In genomic region chr6:37221585-37222124, GRCh38 we compare ENCODE assay signal across 8 cellular contexts. TPM values are rescaled to one million over a fixed set of nuclear protein-coding genes. Genes with fewer than 3 reads are reported as not detected.
A peak's percentile ranks its signal among the peaks of the same experiment; 100 is the strongest.
DNase-seq lines count a peak whose midpoint lies in the region; FAIRE-seq and TF ChIP-seq lines count a peak whose summit lies in the region.

No MANE protein-coding gene starts in this region.

- no peak overlapping the region for H2AK5ac ChIP-seq in H1 (ENCODE audit: low read depth, low read length)

- TF ChIP-seq CTCF in H1 (IDR thresholded peaks at IDR 0.05; ENCODE audit: control extremely low read depth in 1 of 3, insufficient read depth in 1 of 3, low read depth in 1 of 3, low read length in 3 of 3) (no peak), progenitor cell of endocrine pancreas (IDR thresholded peaks at IDR 0.05; ENCODE audit: unreplicated experiment) (no peak)

- no peaks in the 10 kb centered on the region for H3K9me3 ChIP-seq in H1 (ENCODE audit: insufficient read depth in 2 of 2, low read depth in 1 of 2, low read length in 1 of 2)

- peak overlapping the region; percentile 61 for H4K5ac ChIP-seq in H1 (ENCODE audit: insufficient read length, low read depth, low read length)

- H3K4ac ChIP-seq in H1 (replicated peaks; ENCODE audit: insufficient read length, low read depth, low read length), result no peak overlapping the region

- H4K8ac ChIP-seq in H1 (ENCODE audit: extremely low read depth, insufficient read depth, low read length), result peak overlapping the region; percentile 66; the same call in 1 of the 2 replicates

- TF ChIP-seq EP300 in H1 (IDR thresholded peaks at IDR 0.05; ENCODE audit: borderline replicate concordance in 1 of 2, low read depth in 2 of 2, low read length in 2 of 2), result no peak

- no peaks in the 10 kb centered on the region for H4K20me1 ChIP-seq in H1 (replicated peaks in 1 of 2; ENCODE audit: control insufficient read depth in 1 of 2, insufficient read depth in 2 of 2, low read length in 2 of 2)

- peak overlapping the region in 3 of 4 experiments; percentile 22 to 51 (median 39); a peak in 6 of 7 replicates for H3K9ac ChIP-seq in H1 (replicated peaks in 1 of 4; ENCODE audit: extremely low read depth in 1 of 4, low read depth in 3 of 4, low read length in 3 of 4)

- no peaks in the 10 kb centered on the region for H3K9me3 Mint-ChIP-seq in progenitor cell of endocrine pancreas (ENCODE audit: low read depth)

- FAIRE-seq in GM18507 (lab: Jason Lieb, UNC), result peak; percentile 48
- peak; percentile 42 for FAIRE-seq in H1 (lab: Jason Lieb, UNC)
- FAIRE-seq in GM12892 (lab: Jason Lieb, UNC), result no peak

- H2BK5ac ChIP-seq in H1 (ENCODE audit: low read depth, low read length), result peak overlapping the region; percentile 64; the same call in 1 of the 2 replicates

- peak overlapping the region; percentile 71 to 88 for H3K4me2 ChIP-seq in H1 (ENCODE audit: insufficient read depth in 1 of 2, low read depth in 2 of 2, low read length in 2 of 2)

- H3K36me3 ChIP-seq in H1 (ENCODE audit: control insufficient read depth in 2 of 4, insufficient read depth in 4 of 4, low read length in 3 of 4), result no peaks in the 10 kb centered on the region

- peak overlapping the region; percentile 96 for H2AFZ ChIP-seq in H1 (ENCODE audit: low read length)

- WGBS in H1 (ENCODE audit: extremely low coverage in 1 of 2, insufficient coverage in 1 of 2, insufficient read length in 1 of 2, insufficient replicate concordance in 2 of 2, low coverage in 1 of 2, low lambda C conversion rate in 2 of 2, missing lambda C conversion rate in 1 of 2), 2 experiments, result 33% methylated on average over 6 of the region's 6 CpGs; no CpG with 5 or more reads in 1 of the 2 experiments

- H3K27me3 Mint-ChIP-seq in progenitor cell of endocrine pancreas, result no peaks in the 10 kb centered on the region

- no peaks in the 10 kb centered on the region; a peak in 1 of 7 replicates for H3K4me1 ChIP-seq in H1 (replicated peaks in 1 of 4; ENCODE audit: control insufficient read depth in 3 of 4, insufficient read depth in 4 of 4, low read length in 3 of 4)

- H3K27ac ChIP-seq in H1 (ENCODE audit: low read depth, low read length), result peak overlapping the region; percentile 23; the same call in 1 of the 2 replicates

- H2BK12ac ChIP-seq in H1 (ENCODE audit: low read depth, low read length), result 0 out of 2 replicates have a peak overlapping the region, but pooled peaks have one; percentile 89

- no peak overlapping the region for H3K23ac ChIP-seq in H1 (ENCODE audit: insufficient read length)

- H3K56ac ChIP-seq in H1 (replicated peaks; ENCODE audit: insufficient read length, low read depth, low read length), result peak overlapping the region; percentile 86

- peaks cover 5% of the 10 kb centered on the region; the same call in 1 of the 2 replicates for H3K23me2 ChIP-seq in H1 (ENCODE audit: low read depth, low read length)

- CTCF ChIA-PET in H1 (lab: Charles Lee; ENCODE audit: partially characterized antibody), result interaction anchor here (0.6 to 6.2 kb wide), 7 partner anchors 8 to 204 kb away, joined by 3 to 55 read pairs (median 3); partner anchors contain the start of genes TBC1D22B and TMEM217

- no peak overlapping the region for H3K14ac ChIP-seq in H1 (ENCODE audit: insufficient read length)

- H2BK120ac ChIP-seq in H1 (replicated peaks; ENCODE audit: low read depth, low read length), result no peak overlapping the region

- H2BK20ac ChIP-seq in H1 (ENCODE audit: low read length), result no peak overlapping the region

- TF ChIP-seq POLR2A in H1 (IDR thresholded peaks at IDR 0.05; ENCODE audit: control extremely low read depth in 1 of 2, low read depth in 2 of 2, low read length in 2 of 2) (peak in 1 of 2 experiments; percentile 56; a peak in 1 of 3 replicates), GM12892 (IDR thresholded peaks at IDR 0.05; ENCODE audit: low read depth, low read length) (no peak)

- H3K79me2 ChIP-seq in H1 (ENCODE audit: control insufficient read depth in 1 of 2, insufficient read depth in 2 of 2, low read length in 2 of 2), result no peaks in the 10 kb centered on the region

- H4K91ac ChIP-seq in H1 (replicated peaks; ENCODE audit: insufficient read length, low read length), result peak overlapping the region; percentile 62

- peak overlapping the region; percentile 66; the same call in 1 of the 2 replicates for H2BK15ac ChIP-seq in H1 (ENCODE audit: low read length)

- no peaks in the 10 kb centered on the region for H3K36me3 Mint-ChIP-seq in progenitor cell of endocrine pancreas (ENCODE audit: insufficient read depth)

- H3K18ac ChIP-seq in H1 (ENCODE audit: extremely low read depth, low read length), result peak overlapping the region; percentile 95

- H3K4me1 Mint-ChIP-seq in progenitor cell of endocrine pancreas (ENCODE audit: low read depth), result peaks cover 9% of the 10 kb centered on the region

- POLR2A ChIA-PET in H1 (lab: Charles Lee; ENCODE audit: partially characterized antibody), result interaction anchor here (0.8 to 1.3 kb wide), 8 partner anchors 11 to 200 kb away, joined by 3 to 4 read pairs (median 3); partner anchors contain the start of gene TBC1D22B

- no peak for DNase-seq in GM18507 (ENCODE audit: extremely low spot score, insufficient read length, low read depth)
- DNase-seq in NCI-H187 treated with DMSO at 0.1 percent for 48 hours (lab: John Stamatoyannopoulos, UW), result peak; percentile 29
- no peak for DNase-seq in H1 (ENCODE audit: low read depth in 1 of 2, low spot score in 2 of 2)
- no peak for DNase-seq in progenitor cell of endocrine pancreas (ENCODE audit: low spot score, unreplicated experiment)
- no peak for DNase-seq in 8988T
- DNase-seq in NCI-H226, result no peak
- no peak for DNase-seq in effector CD4-positive, alpha-beta T cell
- no peak for DNase-seq in GM12892 (ENCODE audit: insufficient read length)

- no peaks in the 10 kb centered on the region for H3K27me3 ChIP-seq in H1 (replicated peaks in 1 of 4; ENCODE audit: control insufficient read depth in 3 of 4, extremely low read depth in 1 of 4, insufficient read depth in 3 of 4, low read length in 3 of 4)

- peak overlapping the region; percentile 43 to 68 (median 58) for H3K4me3 ChIP-seq in H1 (ENCODE audit: extremely low read depth in 1 of 4, insufficient read depth in 2 of 4, low read depth in 3 of 4, low read length in 4 of 4)

- H3K79me1 ChIP-seq in H1 (ENCODE audit: low read depth, low read length), result no peaks in the 10 kb centered on the region

- peak overlapping the region; percentile 91 for H3K4me3 Mint-ChIP-seq in progenitor cell of endocrine pancreas (ENCODE audit: low read depth)

- H3K27ac Mint-ChIP-seq in progenitor cell of endocrine pancreas, result peak overlapping the region; percentile 96

- TF ChIP-seq RAD21 in H1 (IDR thresholded peaks at IDR 0.05 in 1 of 2, conservative IDR thresholded peaks at IDR 0.05 in 1 of 2; ENCODE audit: low read depth in 2 of 2, low read length in 2 of 2), result no peak

TF ChIP-seq in H1, 55 proteins besides CTCF, POLR2A, EP300 and RAD21:
- peak; percentile 42; the same call in 1 of the 2 replicates for TF ChIP-seq TBP (IDR thresholded peaks at IDR 0.05; ENCODE audit: low read depth, low read length)
- TF ChIP-seq KDM1A (IDR thresholded peaks at IDR 0.05; ENCODE audit: borderline replicate concordance, low read length), result no peak

RNA-seq across cellular contexts. Expression of gene TBC1D22B, which starts 35.9 kb away (rescaled TPM):
- total RNA-seq in H1 (2021; fragmentation: NEBNext Ultra II Directional; extraction: Animal tissue kit (Norgen Biotek cat#: 25700)), result 16.9 and 17.4 TPM in 2 replicates
- polyA plus RNA-seq in H1 (2011; rRNA removed), result 10.1 and 11.6 TPM in 2 replicates
- 11.1 TPM for polyA plus RNA-seq in H1 (2011; cell fraction: cytosol; rRNA removed)
- 12.0 TPM for polyA plus RNA-seq in H1 (2011; cell fraction: nucleus; rRNA removed)
- 13.0 to 15.5 TPM (median 14.5 TPM) in 4 replicates for polyA plus RNA-seq in H1 (2012, experiment 1 of 2)
- polyA plus RNA-seq in H1 (2012, experiment 2 of 2), result 14.1 TPM
- polyA plus RNA-seq in H1 (2013, experiment 1 of 2), result 11.6 TPM
- polyA plus RNA-seq in H1 (2013, experiment 2 of 2), result 11.5 TPM
- 8.5 and 11.2 TPM in 2 replicates for polyA minus RNA-seq in H1 (2011; rRNA and poly(A)+ RNA removed)
- 6.6 TPM for polyA minus RNA-seq in H1 (2011; cell fraction: cytosol; rRNA and poly(A)+ RNA removed)
- polyA minus RNA-seq in H1 (2011; cell fraction: nucleus; rRNA and poly(A)+ RNA removed), result 11.2 TPM
- 14.6 and 17.1 TPM in 2 replicates for total RNA-seq in progenitor cell of endocrine pancreas
- 9.3 TPM for polyA plus RNA-seq in GM12892 (2012; ENCODE audit: missing spikeins)

RNA-seq across cellular contexts. Expression of gene TMEM217, which starts 36.3 kb away (rescaled TPM):
- total RNA-seq in H1 (2021; fragmentation: NEBNext Ultra II Directional; extraction: Animal tissue kit (Norgen Biotek cat#: 25700)), result 0.29 and 0.60 TPM in 2 replicates
- polyA plus RNA-seq in H1 (2011; rRNA removed), result 0.27 and 1.1 TPM in 2 replicates
- 0.59 TPM for polyA plus RNA-seq in H1 (2011; cell fraction: cytosol; rRNA removed)
- 0.37 TPM for polyA plus RNA-seq in H1 (2011; cell fraction: nucleus; rRNA removed)
- polyA plus RNA-seq in H1 (2012, experiment 1 of 2), result 0.39 to 0.76 TPM (median 0.59 TPM) in 4 replicates
- polyA plus RNA-seq in H1 (2012, experiment 2 of 2), result 0.37 TPM
- 1.6 TPM for polyA plus RNA-seq in H1 (2013, experiment 1 of 2)
- polyA plus RNA-seq in H1 (2013, experiment 2 of 2), result 1.2 TPM
- polyA minus RNA-seq in H1 (2011; rRNA and poly(A)+ RNA removed), result 0.44 and 0.54 TPM in 2 replicates
- polyA minus RNA-seq in H1 (2011; cell fraction: cytosol; rRNA and poly(A)+ RNA removed), result not detected
- polyA minus RNA-seq in H1 (2011; cell fraction: nucleus; rRNA and poly(A)+ RNA removed), result 0.80 TPM
- 1.4 and 2.5 TPM in 2 replicates for total RNA-seq in progenitor cell of endocrine pancreas
- 1.4 TPM for polyA plus RNA-seq in GM12892 (2012; ENCODE audit: missing spikeins)

RNA-seq across cellular contexts. Expression of gene PIM1, which starts 51.7 kb away (rescaled TPM):
- total RNA-seq in H1 (2021; fragmentation: NEBNext Ultra II Directional; extraction: Animal tissue kit (Norgen Biotek cat#: 25700)), result 94.1 and 94.9 TPM in 2 replicates
- polyA plus RNA-seq in H1 (2011; rRNA removed), result 25.5 and 42.7 TPM in 2 replicates
- 37.3 TPM for polyA plus RNA-seq in H1 (2011; cell fraction: cytosol; rRNA removed)
- polyA plus RNA-seq in H1 (2011; cell fraction: nucleus; rRNA removed), result 72.2 TPM
- 46.3 to 53.0 TPM (median 51.3 TPM) in 4 replicates for polyA plus RNA-seq in H1 (2012, experiment 1 of 2)
- polyA plus RNA-seq in H1 (2012, experiment 2 of 2), result 57.3 TPM
- polyA plus RNA-seq in H1 (2013, experiment 1 of 2), result 57.8 TPM
- 62.4 TPM for polyA plus RNA-seq in H1 (2013, experiment 2 of 2)
- 39.5 and 58.4 TPM in 2 replicates for polyA minus RNA-seq in H1 (2011; rRNA and poly(A)+ RNA removed)
- 29.6 TPM for polyA minus RNA-seq in H1 (2011; cell fraction: cytosol; rRNA and poly(A)+ RNA removed)
- 30.4 TPM for polyA minus RNA-seq in H1 (2011; cell fraction: nucleus; rRNA and poly(A)+ RNA removed)
- 19.5 and 19.7 TPM in 2 replicates for total RNA-seq in progenitor cell of endocrine pancreas
- 8.3 TPM for polyA plus RNA-seq in GM12892 (2012; ENCODE audit: missing spikeins)
